Comparison of ENCODE assay signal across 17 cellular contexts in the genomic region with DNA sequence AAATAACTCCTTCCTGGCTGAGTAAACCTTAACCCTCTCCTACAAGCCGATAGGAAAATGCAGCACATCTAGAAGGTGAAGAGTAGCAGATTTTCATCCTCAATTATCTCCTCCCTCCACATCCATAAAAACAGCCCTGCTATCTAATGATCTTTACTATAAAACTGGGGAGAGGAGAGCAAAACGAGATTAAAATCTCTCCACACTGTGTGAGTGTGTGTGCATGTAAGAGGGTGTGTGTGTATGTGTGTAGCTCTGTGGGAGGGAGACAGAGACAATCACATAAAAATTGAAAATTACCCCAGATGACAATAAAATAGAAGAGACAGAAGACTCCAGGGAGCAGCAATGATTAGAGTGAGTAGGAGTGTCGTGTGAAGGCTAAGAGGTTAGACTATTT.
A peak's percentile ranks its signal among the peaks of the same experiment; 100 is the strongest.
DNase-seq lines count a peak whose midpoint lies in the region; ATAC-seq and TF ChIP-seq lines count a peak whose summit lies in the region.
"Had no signal": no experiment of that assay in that cellular context is flagged by ENCODE, and none has a peak within 500 bp of the region (broad histone marks: within the 10 kb centered on the region; RNA-seq: fewer than 3 reads in every experiment).

No MANE protein-coding gene starts in this region.

- H3K27ac Mint-ChIP-seq in WTC11, result peak overlapping the region; percentile 81
- peak overlapping the region; percentile 28 to 67 (median 36) for H3K27ac Mint-ChIP-seq in nephron
- no peak overlapping the region for H3K27ac Mint-ChIP-seq in CD8-positive, alpha-beta T cell
- H3K27ac Mint-ChIP-seq: CD4-positive, alpha-beta T cell had no signal

- H3K4me1 Mint-ChIP-seq in WTC11 (peaks cover 66% of the 10 kb centered on the region), nephron (peaks cover 44% of the 10 kb centered on the region)
- H3K4me1 Mint-ChIP-seq in CD8-positive, alpha-beta T cell (ENCODE audit: low read depth), result no peaks in the 10 kb centered on the region

- no peaks in the 10 kb centered on the region for H3K36me3 ChIP-seq in HEK293 (ENCODE audit: control insufficient read depth in 2 of 2, insufficient read depth in 1 of 2, low read length in 2 of 2)
- no peaks in the 10 kb centered on the region for H3K36me3 ChIP-seq in CD8-positive, alpha-beta T cell (ENCODE audit: insufficient read depth, low read length)
- H3K36me3 ChIP-seq: BE2C, SJSA1 had no signal

- H3K9me3 ChIP-seq in HEK293 (ENCODE audit: control insufficient read depth, insufficient read depth, low read depth, low read length), result no peaks in the 10 kb centered on the region
- H3K9me3 ChIP-seq in CD8-positive, alpha-beta T cell (ENCODE audit: low read length), result no peaks in the 10 kb centered on the region
- H3K9me3 ChIP-seq: BE2C, SJSA1 had no signal

- no peaks in the 10 kb centered on the region for H3K4me1 ChIP-seq in HEK293 (ENCODE audit: control insufficient read depth, insufficient read depth, low read length)
- no peaks in the 10 kb centered on the region for H3K4me1 ChIP-seq in CD8-positive, alpha-beta T cell (ENCODE audit: insufficient read depth, low read length)
- H3K4me1 ChIP-seq: SJSA1 had no signal

- ATAC-seq in WTC11 (no peak), HG03354 (IDR thresholded peaks at IDR 0.05; ENCODE audit: poor library complexity, severe bottlenecking, unreplicated experiment) (no peak)
- no peak for ATAC-seq in CD8-positive, alpha-beta T cell
- ATAC-seq: PC-3 had no signal

- no peaks in the 10 kb centered on the region; the same call in 1 of the 2 replicates for H3K27me3 Mint-ChIP-seq in WTC11 (ENCODE audit: low read depth)
- H3K27me3 Mint-ChIP-seq in nephron (ENCODE audit: low read depth), result no peaks in the 10 kb centered on the region
- H3K27me3 Mint-ChIP-seq in CD8-positive, alpha-beta T cell (ENCODE audit: low read depth), result peaks cover 2% of the 10 kb centered on the region
- H3K27me3 Mint-ChIP-seq: CD4-positive, alpha-beta T cell had no signal

- H3K27me3 ChIP-seq in CD8-positive, alpha-beta T cell (ENCODE audit: insufficient read depth, low read length), result no peaks in the 10 kb centered on the region
- H3K27me3 ChIP-seq: BE2C, SJSA1 had no signal

- intact Hi-C loops in CD8-positive, alpha-beta T cell (cut with DNase I, micrococcal nuclease), result no loop called here

- CTCF ChIA-PET in HEK293 (lab: Yijun Ruan, JAX) (interaction anchor here (0.8 kb wide), 1 partner anchor 122 kb away, joined by 3 read pairs; no protein-coding TSS in a partner anchor), WTC11 (lab: Charles Lee) (no interaction called here)
- CTCF ChIA-PET in CD8-positive, alpha-beta T cell (lab: Charles Lee), result no interaction called here

- TF ChIP-seq CTCF in HEK293 (tag by site-specific recombination; IDR thresholded peaks at IDR 0.05) (no peak), WTC11 (IDR thresholded peaks at IDR 0.05) (no peak), nephron (IDR thresholded peaks at IDR 0.05; ENCODE audit: unreplicated experiment in 3 of 3) (no peak)
- TF ChIP-seq CTCF in CD8-positive, alpha-beta T cell (IDR thresholded peaks at IDR 0.05), result no peak

- H3K36me3 Mint-ChIP-seq in WTC11 (no peaks in the 10 kb centered on the region), nephron (ENCODE audit: low read depth) (no peaks in the 10 kb centered on the region)
- no peaks in the 10 kb centered on the region for H3K36me3 Mint-ChIP-seq in CD8-positive, alpha-beta T cell

- no peak overlapping the region for H3K27ac ChIP-seq in HEK293 (ENCODE audit: extremely low read depth, low read depth, low read length)
- H3K27ac ChIP-seq in CD8-positive, alpha-beta T cell (ENCODE audit: low read depth, low read length), result no peak overlapping the region
- H3K27ac ChIP-seq: RWPE1, SJSA1 had no signal

- H3K4me3 Mint-ChIP-seq in WTC11 (no peak overlapping the region), nephron (no peak overlapping the region)
- no peak overlapping the region for H3K4me3 Mint-ChIP-seq in CD8-positive, alpha-beta T cell
- H3K4me3 Mint-ChIP-seq: CD4-positive, alpha-beta T cell had no signal

- H3K9me3 Mint-ChIP-seq in WTC11 (no peaks in the 10 kb centered on the region), nephron (no peaks in the 10 kb centered on the region)
- no peaks in the 10 kb centered on the region for H3K9me3 Mint-ChIP-seq in CD8-positive, alpha-beta T cell
- H3K9me3 Mint-ChIP-seq: CD4-positive, alpha-beta T cell had no signal

- DNase-seq in NCI-H69 (lab: John Stamatoyannopoulos, UW) (peak; percentile 35), WTC11 (ENCODE audit: low spot score) (no peak), UCSD-AML1 (lab: John Stamatoyannopoulos, UW; ENCODE audit: unreplicated experiment) (no peak)
- DNase-seq in CD8-positive, alpha-beta T cell, result no peak
- DNase-seq: BE2C; Calu3; CD4-positive, alpha-beta T cell; KG1; NCI-H1436; NCI-H2081 treated with DMSO at 0.1 percent for 48 hours; NCI-H345; PC-3 had no signal

- no peak overlapping the region for H3K4me3 ChIP-seq in HEK293 (ENCODE audit: low read depth, low read length)
- H3K4me3 ChIP-seq in CD8-positive, alpha-beta T cell (ENCODE audit: low read depth, low read length), result no peak overlapping the region
- H3K4me3 ChIP-seq: SJSA1 had no signal

- POLR2A ChIA-PET in HEK293 (lab: Yijun Ruan, JAX) (no interaction called here), WTC11 (lab: Charles Lee) (no interaction called here)
- POLR2A ChIA-PET in CD8-positive, alpha-beta T cell (lab: Charles Lee), result no interaction called here

TF ChIP-seq in HEK293, 187 proteins besides CTCF, POLR2A, EP300 and RAD21 (continues in another document):
- TF ChIP-seq, protein P1, sequence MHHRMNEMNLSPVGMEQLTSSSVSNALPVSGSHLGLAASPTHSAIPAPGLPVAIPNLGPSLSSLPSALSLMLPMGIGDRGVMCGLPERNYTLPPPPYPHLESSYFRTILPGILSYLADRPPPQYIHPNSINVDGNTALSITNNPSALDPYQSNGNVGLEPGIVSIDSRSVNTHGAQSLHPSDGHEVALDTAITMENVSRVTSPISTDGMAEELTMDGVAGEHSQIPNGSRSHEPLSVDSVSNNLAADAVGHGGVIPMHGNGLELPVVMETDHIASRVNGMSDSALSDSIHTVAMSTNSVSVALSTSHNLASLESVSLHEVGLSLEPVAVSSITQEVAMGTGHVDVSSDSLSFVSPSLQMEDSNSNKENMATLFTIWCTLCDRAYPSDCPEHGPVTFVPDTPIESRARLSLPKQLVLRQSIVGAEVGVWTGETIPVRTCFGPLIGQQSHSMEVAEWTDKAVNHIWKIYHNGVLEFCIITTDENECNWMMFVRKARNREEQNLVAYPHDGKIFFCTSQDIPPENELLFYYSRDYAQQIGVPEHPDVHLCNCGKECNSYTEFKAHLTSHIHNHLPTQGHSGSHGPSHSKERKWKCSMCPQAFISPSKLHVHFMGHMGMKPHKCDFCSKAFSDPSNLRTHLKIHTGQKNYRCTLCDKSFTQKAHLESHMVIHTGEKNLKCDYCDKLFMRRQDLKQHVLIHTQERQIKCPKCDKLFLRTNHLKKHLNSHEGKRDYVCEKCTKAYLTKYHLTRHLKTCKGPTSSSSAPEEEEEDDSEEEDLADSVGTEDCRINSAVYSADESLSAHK (tag by site-specific recombination; IDR thresholded peaks at IDR 0.05), result no peak
- TF ChIP-seq ZNF138 (tag by site-specific recombination; IDR thresholded peaks at IDR 0.05; ENCODE audit: borderline replicate concordance) (no peak), ZNF239 (tag by site-specific recombination; IDR thresholded peaks at IDR 0.05) (no peak), ZFHX2 (tag by site-specific recombination; conservative IDR thresholded peaks at IDR 0.05) (peak; percentile 36; the same call in 1 of the 2 replicates)

TF ChIP-seq in WTC11, 78 proteins besides CTCF, POLR2A, EP300 and RAD21:
- TF ChIP-seq, protein P2, sequence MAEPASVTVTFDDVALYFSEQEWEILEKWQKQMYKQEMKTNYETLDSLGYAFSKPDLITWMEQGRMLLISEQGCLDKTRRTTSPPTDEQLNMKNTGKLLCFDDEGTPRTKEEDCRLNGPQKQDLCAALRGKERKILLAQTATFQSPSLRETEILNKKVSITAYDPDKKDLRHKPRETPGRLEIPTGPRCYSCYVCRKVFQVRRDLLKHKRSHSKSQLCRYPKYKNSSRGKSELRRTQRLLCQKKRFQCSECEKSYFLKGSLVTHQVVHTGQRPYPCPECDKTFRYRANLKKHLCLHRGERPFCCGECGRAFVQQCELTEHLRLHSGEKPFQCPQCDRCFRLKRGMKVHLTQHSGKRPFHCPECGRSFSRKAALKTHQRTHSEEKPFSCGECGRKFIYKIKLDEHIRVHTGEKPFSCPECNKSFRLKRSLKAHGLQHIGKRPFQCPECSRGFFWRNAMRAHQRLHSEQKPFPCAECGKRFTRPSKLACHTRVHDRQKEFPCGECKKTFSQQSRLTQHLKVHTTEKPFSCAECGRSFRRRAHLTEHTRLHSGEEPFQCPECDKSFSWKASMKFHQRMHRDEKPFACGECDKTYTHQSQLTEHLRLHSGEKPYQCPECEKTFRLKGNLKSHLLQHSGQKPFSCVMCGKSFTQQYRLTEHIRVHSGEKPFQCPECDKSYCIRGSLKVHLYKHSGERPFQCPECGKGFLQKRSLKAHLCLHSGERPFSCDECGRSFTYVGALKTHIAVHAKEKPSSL (CRISPR knock-in tag; conservative IDR thresholded peaks at IDR 0.05), result no peak
- TF ChIP-seq FOXK1 (CRISPR knock-in tag; IDR thresholded peaks at IDR 0.05), result no peak
- TF ChIP-seq GABPB1 (CRISPR knock-in tag; IDR thresholded peaks at IDR 0.05), result no peak
- no peak for TF ChIP-seq KAT7 (CRISPR knock-in tag; IDR thresholded peaks at IDR 0.05; ENCODE audit: borderline replicate concordance)
- no peak for TF ChIP-seq JUN (CRISPR knock-in tag; IDR thresholded peaks at IDR 0.05)
- TF ChIP-seq ATF1 (CRISPR knock-in tag; IDR thresholded peaks at IDR 0.05), result no peak
- TF ChIP-seq TEAD1 (CRISPR knock-in tag; IDR thresholded peaks at IDR 0.05), result no peak
- TF ChIP-seq, protein P3, sequence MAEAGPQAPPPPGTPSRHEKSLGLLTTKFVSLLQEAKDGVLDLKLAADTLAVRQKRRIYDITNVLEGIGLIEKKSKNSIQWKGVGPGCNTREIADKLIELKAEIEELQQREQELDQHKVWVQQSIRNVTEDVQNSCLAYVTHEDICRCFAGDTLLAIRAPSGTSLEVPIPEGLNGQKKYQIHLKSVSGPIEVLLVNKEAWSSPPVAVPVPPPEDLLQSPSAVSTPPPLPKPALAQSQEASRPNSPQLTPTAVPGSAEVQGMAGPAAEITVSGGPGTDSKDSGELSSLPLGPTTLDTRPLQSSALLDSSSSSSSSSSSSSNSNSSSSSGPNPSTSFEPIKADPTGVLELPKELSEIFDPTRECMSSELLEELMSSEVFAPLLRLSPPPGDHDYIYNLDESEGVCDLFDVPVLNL (CRISPR knock-in tag; IDR thresholded peaks at IDR 0.05; ENCODE audit: borderline replicate concordance, low read depth), result no peak
- TF ChIP-seq NFATC4 (CRISPR knock-in tag; IDR thresholded peaks at IDR 0.05), result no peak
- no peak for TF ChIP-seq SMAD3 (CRISPR knock-in tag; IDR thresholded peaks at IDR 0.05; ENCODE audit: borderline replicate concordance)
- TF ChIP-seq IRF2 (CRISPR knock-in tag; IDR thresholded peaks at IDR 0.05; ENCODE audit: borderline replicate concordance, low read depth), result no peak
TF ChIP-seq in WTC11: peak in this region for 0.
